Comparison of ENCODE assay signal across 8 cellular contexts in genomic region chr5:55307383-55308253, GRCh38. TPM values are rescaled to one million over a fixed set of nuclear protein-coding genes. Genes with fewer than 3 reads are reported as not detected.
DNase-seq lines count a peak whose midpoint lies in the region; ATAC-seq and TF ChIP-seq lines count a peak whose summit lies in the region.

A gene with protein sequence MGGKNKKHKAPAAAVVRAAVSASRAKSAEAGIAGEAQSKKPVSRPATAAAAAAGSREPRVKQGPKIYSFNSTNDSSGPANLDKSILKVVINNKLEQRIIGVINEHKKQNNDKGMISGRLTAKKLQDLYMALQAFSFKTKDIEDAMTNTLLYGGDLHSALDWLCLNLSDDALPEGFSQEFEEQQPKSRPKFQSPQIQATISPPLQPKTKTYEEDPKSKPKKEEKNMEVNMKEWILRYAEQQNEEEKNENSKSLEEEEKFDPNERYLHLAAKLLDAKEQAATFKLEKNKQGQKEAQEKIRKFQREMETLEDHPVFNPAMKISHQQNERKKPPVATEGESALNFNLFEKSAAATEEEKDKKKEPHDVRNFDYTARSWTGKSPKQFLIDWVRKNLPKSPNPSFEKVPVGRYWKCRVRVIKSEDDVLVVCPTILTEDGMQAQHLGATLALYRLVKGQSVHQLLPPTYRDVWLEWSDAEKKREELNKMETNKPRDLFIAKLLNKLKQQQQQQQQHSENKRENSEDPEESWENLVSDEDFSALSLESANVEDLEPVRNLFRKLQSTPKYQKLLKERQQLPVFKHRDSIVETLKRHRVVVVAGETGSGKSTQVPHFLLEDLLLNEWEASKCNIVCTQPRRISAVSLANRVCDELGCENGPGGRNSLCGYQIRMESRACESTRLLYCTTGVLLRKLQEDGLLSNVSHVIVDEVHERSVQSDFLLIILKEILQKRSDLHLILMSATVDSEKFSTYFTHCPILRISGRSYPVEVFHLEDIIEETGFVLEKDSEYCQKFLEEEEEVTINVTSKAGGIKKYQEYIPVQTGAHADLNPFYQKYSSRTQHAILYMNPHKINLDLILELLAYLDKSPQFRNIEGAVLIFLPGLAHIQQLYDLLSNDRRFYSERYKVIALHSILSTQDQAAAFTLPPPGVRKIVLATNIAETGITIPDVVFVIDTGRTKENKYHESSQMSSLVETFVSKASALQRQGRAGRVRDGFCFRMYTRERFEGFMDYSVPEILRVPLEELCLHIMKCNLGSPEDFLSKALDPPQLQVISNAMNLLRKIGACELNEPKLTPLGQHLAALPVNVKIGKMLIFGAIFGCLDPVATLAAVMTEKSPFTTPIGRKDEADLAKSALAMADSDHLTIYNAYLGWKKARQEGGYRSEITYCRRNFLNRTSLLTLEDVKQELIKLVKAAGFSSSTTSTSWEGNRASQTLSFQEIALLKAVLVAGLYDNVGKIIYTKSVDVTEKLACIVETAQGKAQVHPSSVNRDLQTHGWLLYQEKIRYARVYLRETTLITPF (N-terminal part only) (minus strand): TSS chr5:55307694. CDS start chr5:55307573, 121 bp downstream.
TSS of gene MTREX (plus strand) at chr5:55307989. CDS start at chr5:55308014, 25 bp downstream.

- TF ChIP-seq POLR2A in adrenal gland (IDR thresholded peaks at IDR 0.05): peak; percentile 79 to 88
- TF ChIP-seq POLR2A in upper lobe of left lung (IDR thresholded peaks at IDR 0.05): peak in 3 of 4 donors; percentile 57 to 84 (median 63)

- peak within 1 kb of the TSS; percentile 66 to 95 (median 93) for H3K27ac ChIP-seq in adrenal gland
- H3K27ac ChIP-seq in heart right ventricle: peak within 1 kb of the TSS; percentile 81 to 99 (median 90)
- peak within 1 kb of the TSS; percentile 89 to 96 (median 94) for H3K27ac ChIP-seq in upper lobe of left lung

- TF ChIP-seq EP300 in upper lobe of left lung (IDR thresholded peaks at IDR 0.05): peak in 1 of 4 donors; percentile 64

- H3K4me3 ChIP-seq in adrenal gland (peak within 1 kb of the TSS; percentile 51 to 89 (median 78)), heart right ventricle (peak within 1 kb of the TSS; percentile 67 to 97 (median 80)), upper lobe of left lung (peak within 1 kb of the TSS; percentile 62 to 80 (median 70))

- TF ChIP-seq CTCF in GM13976 (IDR thresholded peaks at IDR 0.05; ENCODE audit: borderline replicate concordance, control extremely low read depth, extremely low read depth, insufficient read depth, missing control alignments) (no peak), adrenal gland (IDR thresholded peaks at IDR 0.05) (peak in 1 of 6 experiments; percentile 6), heart right ventricle (IDR thresholded peaks at IDR 0.05) (no peak), upper lobe of left lung (IDR thresholded peaks at IDR 0.05) (peak in 2 of 6 experiments; percentile 7 to 12)

- H3K36me3 ChIP-seq in adrenal gland (replicated peaks in 1 of 2): no peaks in the 10 kb centered on the region
- H3K36me3 ChIP-seq in heart right ventricle: peaks cover 0 to 10% (median 0%) of the 10 kb centered on the region in 9 donors
- H3K36me3 ChIP-seq in upper lobe of left lung: no peaks in the 10 kb centered on the region

- peaks cover 25 to 77% of the 10 kb centered on the region in 2 donors for H3K4me1 ChIP-seq in adrenal gland (replicated peaks in 1 of 2)
- peaks cover 11 to 86% (median 67%) of the 10 kb centered on the region in 9 donors for H3K4me1 ChIP-seq in heart right ventricle
- peaks cover 48 to 69% (median 57%) of the 10 kb centered on the region in 4 donors for H3K4me1 ChIP-seq in upper lobe of left lung

- 0 to 1% (median 0%) methylated on average over 43 to 62 of the region's 62 CpGs for WGBS in adrenal gland, 4 donors
- 0% methylated on average over 62 of the region's 62 CpGs for WGBS in heart right ventricle, 2 donors
- 0% methylated on average over 36 to 45 of the region's 62 CpGs for WGBS in upper lobe of left lung, 2 donors

- peak; percentile 91 for DNase-seq in GM13976 (ENCODE audit: low spot score)
- DNase-seq in NCI-H1436 treated with DMSO at 0.1 percent for 48 hours (lab: John Stamatoyannopoulos, UW): peak; percentile 34
- DNase-seq in T follicular helper cell (ENCODE audit: low read depth): peak; percentile 80
- DNase-seq in adrenal gland: peak; percentile 89 to 96 (median 93)
- DNase-seq in heart right ventricle: peak; percentile 90 to 94
- DNase-seq in posterior cingulate gyrus: peak; percentile 90 to 99 (median 92)
- peak; percentile 93 to 97 for DNase-seq in upper lobe of left lung

- intact Hi-C loops in adrenal gland (cut with DNase I): no loop called here
- intact Hi-C loops in heart right ventricle (cut with DNase I): no loop called here
- intact Hi-C loops in posterior cingulate gyrus (cut with DNase I): loop anchor here (5.0 kb wide), 1 partner anchor 135 kb away; the partner anchor contains the start of gene CDC20B

- no peaks in the 10 kb centered on the region for H3K27me3 ChIP-seq in adrenal gland
- H3K27me3 ChIP-seq in heart right ventricle: no peaks in the 10 kb centered on the region
- no peaks in the 10 kb centered on the region for H3K27me3 ChIP-seq in upper lobe of left lung

- ATAC-seq in HG02852 (IDR thresholded peaks at IDR 0.05; ENCODE audit: unreplicated experiment) (peak; percentile 91), heart right ventricle (peak; percentile 95 to 98 (median 98)), upper lobe of left lung (ENCODE audit: low FRiP score in 2 of 2) (peak; percentile 97 to 99)

- in situ Hi-C loops in GM13976 (cut with MboI; ENCODE audit: low sequenced_read_pairs, unreplicated experiment): no loop called here

- H3K9me3 ChIP-seq in adrenal gland (replicated peaks in 1 of 3): no peaks in the 10 kb centered on the region
- peaks cover 0 to 7% (median 0%) of the 10 kb centered on the region in 11 donors for H3K9me3 ChIP-seq in heart right ventricle
- H3K9me3 ChIP-seq in upper lobe of left lung: no peaks in the 10 kb centered on the region

RNA-seq across cellular contexts. Expression of the first gene that starts in this region (rescaled TPM):
- total RNA-seq in adrenal gland (10 to 100 TPM; 17.1 to 29.7 (median 24.8) TPM), heart right ventricle (10 to 100 TPM; 19.3 to 25.8 (median 21.7) TPM), upper lobe of left lung (10 to 100 TPM; 19.5 to 36.7 (median 24.1) TPM)
- polyA plus RNA-seq in adrenal gland (10 to 100 TPM in 1 of 3 donors, 1 to 10 TPM in 2; 6.7 to 34.9 (median 8.8) TPM), heart right ventricle (10 to 100 TPM in 1 of 2 donors, 1 to 10 TPM in 1; 7.6 to 10.0 TPM)

RNA-seq across cellular contexts. Expression of gene MTREX, which starts in this region (rescaled TPM):
- total RNA-seq in adrenal gland: 10 to 100 TPM; 39.1 to 70.8 (median 64.5) TPM
- polyA plus RNA-seq in adrenal gland: 10 to 100 TPM; 22.8 to 53.9 (median 27.0) TPM
- total RNA-seq in heart right ventricle: 10 to 100 TPM; 58.5 to 69.9 (median 62.4) TPM
- polyA plus RNA-seq in heart right ventricle: 10 to 100 TPM; 17.9 to 24.6 TPM
- 100 to 1,000 TPM in 2 of 6 donors, 10 to 100 TPM in 4; 44.1 to 179 (median 61.6) TPM for total RNA-seq in upper lobe of left lung

Comparison
In these comparisons a context has a peak if more than half of its experiments do, and no peak if none do; other contexts are left out.
1. Peak in every context shown above with its lines: DNase-seq, ATAC-seq, H3K4me3 ChIP-seq and H3K27ac ChIP-seq.
2. DNase-seq: peak in every context shown above with its lines; median percentile 95 in upper lobe of left lung; 93 in adrenal gland; 92 in heart right ventricle; 92 in posterior cingulate gyrus; 91 in GM13976; 80 in T follicular helper cell; 34 in NCI-H1436 treated with DMSO at 0.1 percent for 48 hours.